ENCODE assay signal across 21 cellular contexts in genomic region chr3:116069024-116069423, GRCh38.
DNase-seq lines count a peak whose midpoint lies in the region; ATAC-seq, FAIRE-seq and TF ChIP-seq lines count a peak whose summit lies in the region.
"Had no signal": no experiment of that assay in that cellular context is flagged by ENCODE, and none has a peak within 500 bp of the region (broad histone marks: within the 10 kb centered on the region; RNA-seq: fewer than 3 reads in every experiment).

No MANE protein-coding gene starts in this region.

- no peak for TF ChIP-seq CTCF in A673 (conservative IDR thresholded peaks at IDR 0.05; ENCODE audit: low read depth, low read length)

- H3K36me3 ChIP-seq in A673 (ENCODE audit: insufficient read depth, low read length, poor library complexity, severe bottlenecking): no peaks in the 10 kb centered on the region
- H3K36me3 ChIP-seq: BE2C; BLaER1 treated with 17β-estradiol and CSF1 and Interleukin-3, amounts not matched to agents 10 nM and 100 nM had no signal

- peak; percentile 44 for FAIRE-seq in GM12892 (lab: Jason Lieb, UNC)
- FAIRE-seq: GM12891 had no signal

- no peak for ATAC-seq in HG03520 (IDR thresholded peaks at IDR 0.05; ENCODE audit: unreplicated experiment)

- CTCF ChIA-PET in A673 (lab: Charles Lee): no interaction called here

- POLR2A ChIA-PET in A673 (lab: Charles Lee; ENCODE audit: low non-redundant PET): no interaction called here

- no peaks in the 10 kb centered on the region for H3K27me3 ChIP-seq in A673 (replicated peaks; ENCODE audit: insufficient read depth, low read depth, low read length, poor library complexity)
- H3K27me3 ChIP-seq: BE2C; BLaER1 treated with 17β-estradiol and CSF1 and Interleukin-3, amounts not matched to agents 10 nM and 100 nM had no signal

- peaks cover 53% of the 10 kb centered on the region for H3K4me1 ChIP-seq in A673 (ENCODE audit: insufficient read depth, low read length, poor library complexity, severe bottlenecking)
- H3K4me1 ChIP-seq: BE2C; BLaER1 treated with 17β-estradiol and CSF1 and Interleukin-3, amounts not matched to agents 10 nM and 100 nM had no signal

- BruUV-seq in A673 (replicated peaks; lab: Mats Ljungman, UMichigan): no TSS peak

- H3K4me3 ChIP-seq in A673 (ENCODE audit: low read depth, low read length, poor library complexity, severe bottlenecking): no peak overlapping the region
- H3K4me3 ChIP-seq: BLaER1 treated with 17β-estradiol and CSF1 and Interleukin-3, amounts not matched to agents 10 nM and 100 nM had no signal

- intact Hi-C loops in A673 (cut with micrococcal nuclease; ENCODE audit: unreplicated experiment): no loop called here

- DNase-seq in A673 (ENCODE audit: low spot score) (no peak), GM12892 (ENCODE audit: insufficient read length) (no peak), cerebellar cortex (ENCODE audit: low spot score) (peak; percentile 63), HK-2 (ENCODE audit: unreplicated experiment) (no peak), DMS53 treated with DMSO at 0.1 percent for 48 hours (lab: John Stamatoyannopoulos, UW; ENCODE audit: unreplicated experiment) (no peak)
- DNase-seq: ACHN; AML-193; BE2C; CD4-positive, alpha-beta T cell; CD8-positive, alpha-beta memory T cell; COR-L47; DMS153; DMS79; EL; GF-D8; GOT3; H7; HCEC 1CT had no signal

- H3K27ac ChIP-seq in A673 (ENCODE audit: low read depth, low read length, poor library complexity, severe bottlenecking): peak overlapping the region; percentile 23
- H3K27ac ChIP-seq: BLaER1 treated with 17β-estradiol and CSF1 and Interleukin-3, amounts not matched to agents 10 nM and 100 nM had no signal

- TF ChIP-seq POLR2A in GM12892 (IDR thresholded peaks at IDR 0.05; ENCODE audit: low read depth, low read length): no peak

- no peaks in the 10 kb centered on the region for H3K9me3 ChIP-seq in A673 (ENCODE audit: low read depth, low read length, poor library complexity, severe bottlenecking)
- H3K9me3 ChIP-seq: BE2C; BLaER1 treated with 17β-estradiol and CSF1 and Interleukin-3, amounts not matched to agents 10 nM and 100 nM had no signal
